ENCODE assay signal across 17 cellular contexts in the genomic region with DNA sequence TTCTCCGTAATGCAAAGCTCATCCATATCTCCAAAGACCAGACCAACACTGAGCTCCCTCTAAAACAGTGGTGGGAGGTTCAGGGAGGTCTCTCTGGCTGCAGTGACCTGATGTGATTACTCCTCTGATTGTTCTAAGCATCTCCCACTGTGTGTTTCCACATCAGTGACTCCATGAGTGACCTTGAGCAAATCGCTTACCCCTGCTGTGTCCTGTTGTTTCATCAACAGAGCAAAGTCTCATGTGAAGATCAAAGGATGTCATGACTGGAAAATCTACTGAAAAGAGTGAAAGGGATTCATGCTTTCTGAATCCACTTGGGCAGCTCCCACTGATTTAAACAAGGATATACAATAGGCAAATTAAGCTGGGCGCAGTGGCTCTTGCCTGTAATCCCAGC.
DNase-seq lines count a peak whose midpoint lies in the region; ATAC-seq, FAIRE-seq and TF ChIP-seq lines count a peak whose summit lies in the region.
"Had no signal": no experiment of that assay in that cellular context is flagged by ENCODE, and none has a peak within 500 bp of the region (broad histone marks: within the 10 kb centered on the region; RNA-seq: fewer than 3 reads in every experiment).

No MANE protein-coding gene starts in this region.

- H3K27ac ChIP-seq in HepG2 (ENCODE audit: extremely low read length, insufficient read depth, low read length) (no peak overlapping the region), right lobe of liver (no peak overlapping the region)

- TF ChIP-seq POLR2A in HepG2 (IDR thresholded peaks at IDR 0.05; ENCODE audit: insufficient read depth in 1 of 2, low read depth in 2 of 2, low read length in 2 of 2) (no peak), right lobe of liver (IDR thresholded peaks at IDR 0.05) (no peak), erythroblast (IDR thresholded peaks at IDR 0.05; ENCODE audit: low read length) (no peak)

- ATAC-seq in HepG2 (peak; percentile 93), right lobe of liver (no peak), mucosa of descending colon (no peak)

- no peak overlapping the region for H3K4me3 ChIP-seq in HepG2 (replicated peaks in 1 of 3; ENCODE audit: insufficient read depth in 1 of 3, low read depth in 2 of 3, low read length in 3 of 3)
- H3K4me3 ChIP-seq in right lobe of liver, result no peak overlapping the region
- no peak overlapping the region for H3K4me3 ChIP-seq in mucosa of descending colon

- peak; percentile 65 for FAIRE-seq in HepG2 (lab: Jason Lieb, UNC)
- FAIRE-seq: G401.6, GM12892, H1 had no signal

- H3K36me3 ChIP-seq in HepG2 (replicated peaks in 1 of 2; ENCODE audit: control insufficient read depth in 1 of 2, insufficient read depth in 2 of 2, low read length in 2 of 2) (no peaks in the 10 kb centered on the region), right lobe of liver (no peaks in the 10 kb centered on the region), mucosa of descending colon (ENCODE audit: low read depth) (no peaks in the 10 kb centered on the region)

- H2AFZ ChIP-seq in HepG2 (ENCODE audit: low read length), result no peak overlapping the region

- intact Hi-C loops in HepG2 (cut with micrococcal nuclease; ENCODE audit: unreplicated experiment) (no loop called here), right lobe of liver (cut with DNase I) (no loop called here), mucosa of descending colon (cut with DNase I, micrococcal nuclease) (no loop called here)

- peak in 1 of 2 experiments; percentile 62; a peak in 2 of 4 replicates for TF ChIP-seq EP300 in HepG2 (IDR thresholded peaks at IDR 0.05; ENCODE audit: low read depth in 2 of 2, low read length in 2 of 2)
- TF ChIP-seq EP300 in HepG2 (CRISPR knock-in tag; IDR thresholded peaks at IDR 0.05; ENCODE audit: borderline replicate concordance), result no peak

- POLR2A ChIA-PET in HepG2 (lab: Yijun Ruan, JAX), result no interaction called here

- BruUV-seq in HepG2 (replicated peaks; lab: Mats Ljungman, UMichigan), result no TSS peak

- DNase-seq in HepG2 (ENCODE audit: low spot score), result peak; percentile 91
- no peak for DNase-seq in right lobe of liver
- peak; percentile 8 for DNase-seq in left kidney (ENCODE audit: low read depth, low spot score)
- DNase-seq in retina, result peak; percentile 74
- no peak for DNase-seq in mucosa of descending colon
- DNase-seq in erythroblast (lab: John Stamatoyannopoulos, UW), result no peak
- DNase-seq: C1 segment of cervical spinal cord; Calu3; CD4-positive, alpha-beta memory T cell; COR-L47; DMS53; DMS79 treated with DMSO at 0.1 percent for 48 hours; H7; HCEC 1CT had no signal

- H3K4me2 ChIP-seq in HepG2 (ENCODE audit: low read depth, low read length), result no peak overlapping the region

- H3K9ac ChIP-seq in HepG2 (ENCODE audit: insufficient read depth, low read depth, low read length), result no peak overlapping the region

- no peaks in the 10 kb centered on the region for H3K79me2 ChIP-seq in HepG2 (ENCODE audit: insufficient read depth, low read length)

- H3K27me3 ChIP-seq in HepG2 (ENCODE audit: control insufficient read depth in 1 of 2, insufficient read depth in 2 of 2, low read length in 2 of 2) (no peaks in the 10 kb centered on the region; a peak in 1 of 5 replicates), right lobe of liver (no peaks in the 10 kb centered on the region)

- WGBS in HepG2 (ENCODE audit: low lambda C conversion rate), result 10% methylated on average over 3 of the region's 3 CpGs
- WGBS in right lobe of liver (ENCODE audit: insufficient coverage, low coverage, low lambda C conversion rate, missing lambda C conversion rate), result 65% methylated on average over 2 of the region's 3 CpGs

- no peaks in the 10 kb centered on the region for H4K20me1 ChIP-seq in HepG2 (ENCODE audit: insufficient read depth, low read length)

- TF ChIP-seq CTCF in HepG2 (CRISPR knock-in tag; IDR thresholded peaks at IDR 0.05) (no peak), right lobe of liver (IDR thresholded peaks at IDR 0.05) (no peak), mucosa of descending colon (IDR thresholded peaks at IDR 0.05) (no peak)

- CTCF ChIA-PET in HepG2 (lab: Yijun Ruan, JAX; ENCODE audit: low intra/inter-chr PET ratio, low total read pairs), result no interaction called here

- TF ChIP-seq RAD21 in HepG2 (CRISPR knock-in tag; IDR thresholded peaks at IDR 0.05), result no peak

- in situ Hi-C loops in HepG2 (cut with HindIII; ENCODE audit: extremely low pct_ligation_motif_present, low pct_unique_long_range_greater_than_20kb), result no loop called here

- H3K4me1 ChIP-seq in HepG2 (ENCODE audit: insufficient read depth, low read length) (peaks cover 14% of the 10 kb centered on the region), right lobe of liver (no peaks in the 10 kb centered on the region), mucosa of descending colon (ENCODE audit: low read depth) (no peaks in the 10 kb centered on the region)

- H3K9me3 ChIP-seq in HepG2 (ENCODE audit: low read length), result no peaks in the 10 kb centered on the region
- no peaks in the 10 kb centered on the region for H3K9me3 ChIP-seq in right lobe of liver
- H3K9me3 ChIP-seq in mucosa of descending colon, result no peaks in the 10 kb centered on the region

TF ChIP-seq in HepG2, 621 proteins besides CTCF, POLR2A, EP300 and RAD21 (continues in another document):
- TF ChIP-seq NFE2L2 (IDR thresholded peaks at IDR 0.05; ENCODE audit: low read length) (no peak), DMAP1 (CRISPR knock-in tag; IDR thresholded peaks at IDR 0.05) (no peak), ZBTB7B (CRISPR knock-in tag; IDR thresholded peaks at IDR 0.05) (0 out of 2 replicates have a peak, but pooled peaks have one; percentile 22), ARNTL (CRISPR knock-in tag; IDR thresholded peaks at IDR 0.05) (no peak), SCMH1 (CRISPR knock-in tag; IDR thresholded peaks at IDR 0.05; ENCODE audit: borderline replicate concordance) (no peak), ZNF296 (CRISPR knock-in tag; conservative IDR thresholded peaks at IDR 0.05) (no peak), ELF1 (CRISPR knock-in tag; IDR thresholded peaks at IDR 0.05) (no peak), KLF6 (CRISPR knock-in tag; IDR thresholded peaks at IDR 0.05) (0 out of 2 replicates have a peak, but pooled peaks have one; percentile 38), ATF6 (CRISPR knock-in tag; conservative IDR thresholded peaks at IDR 0.05) (no peak), KLF12 (CRISPR knock-in tag; IDR thresholded peaks at IDR 0.05; ENCODE audit: borderline replicate concordance) (no peak), BRCA1 (CRISPR knock-in tag; IDR thresholded peaks at IDR 0.05) (no peak), HMG20B (CRISPR knock-in tag; conservative IDR thresholded peaks at IDR 0.05) (no peak), ZBTB42 (CRISPR knock-in tag; IDR thresholded peaks at IDR 0.05) (no peak), ZNF737 (CRISPR knock-in tag; IDR thresholded peaks at IDR 0.05; ENCODE audit: borderline replicate concordance) (no peak), MTA3 (CRISPR knock-in tag; IDR thresholded peaks at IDR 0.05) (no peak), KDM2A (CRISPR knock-in tag; IDR thresholded peaks at IDR 0.05; ENCODE audit: borderline replicate concordance, low read depth) (no peak), FLYWCH1 (CRISPR knock-in tag; IDR thresholded peaks at IDR 0.05) (no peak), KDM3A (CRISPR knock-in tag; IDR thresholded peaks at IDR 0.05; ENCODE audit: low read depth) (no peak), TSC22D2 (CRISPR knock-in tag; IDR thresholded peaks at IDR 0.05; ENCODE audit: borderline replicate concordance) (no peak)
- TF ChIP-seq, protein P1, sequence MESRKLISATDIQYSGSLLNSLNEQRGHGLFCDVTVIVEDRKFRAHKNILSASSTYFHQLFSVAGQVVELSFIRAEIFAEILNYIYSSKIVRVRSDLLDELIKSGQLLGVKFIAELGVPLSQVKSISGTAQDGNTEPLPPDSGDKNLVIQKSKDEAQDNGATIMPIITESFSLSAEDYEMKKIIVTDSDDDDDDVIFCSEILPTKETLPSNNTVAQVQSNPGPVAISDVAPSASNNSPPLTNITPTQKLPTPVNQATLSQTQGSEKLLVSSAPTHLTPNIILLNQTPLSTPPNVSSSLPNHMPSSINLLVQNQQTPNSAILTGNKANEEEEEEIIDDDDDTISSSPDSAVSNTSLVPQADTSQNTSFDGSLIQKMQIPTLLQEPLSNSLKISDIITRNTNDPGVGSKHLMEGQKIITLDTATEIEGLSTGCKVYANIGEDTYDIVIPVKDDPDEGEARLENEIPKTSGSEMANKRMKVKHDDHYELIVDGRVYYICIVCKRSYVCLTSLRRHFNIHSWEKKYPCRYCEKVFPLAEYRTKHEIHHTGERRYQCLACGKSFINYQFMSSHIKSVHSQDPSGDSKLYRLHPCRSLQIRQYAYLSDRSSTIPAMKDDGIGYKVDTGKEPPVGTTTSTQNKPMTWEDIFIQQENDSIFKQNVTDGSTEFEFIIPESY (CRISPR knock-in tag; IDR thresholded peaks at IDR 0.05), result no peak
- TF ChIP-seq, protein P2, sequence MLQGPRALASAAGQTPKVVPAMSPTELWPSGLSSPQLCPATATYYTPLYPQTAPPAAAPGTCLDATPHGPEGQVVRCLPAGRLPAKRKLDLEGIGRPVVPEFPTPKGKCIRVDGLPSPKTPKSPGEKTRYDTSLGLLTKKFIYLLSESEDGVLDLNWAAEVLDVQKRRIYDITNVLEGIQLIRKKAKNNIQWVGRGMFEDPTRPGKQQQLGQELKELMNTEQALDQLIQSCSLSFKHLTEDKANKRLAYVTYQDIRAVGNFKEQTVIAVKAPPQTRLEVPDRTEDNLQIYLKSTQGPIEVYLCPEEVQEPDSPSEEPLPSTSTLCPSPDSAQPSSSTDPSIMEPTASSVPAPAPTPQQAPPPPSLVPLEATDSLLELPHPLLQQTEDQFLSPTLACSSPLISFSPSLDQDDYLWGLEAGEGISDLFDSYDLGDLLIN (CRISPR knock-in tag; IDR thresholded peaks at IDR 0.05; ENCODE audit: borderline replicate concordance), result no peak

Comparison
In these comparisons a context has a peak if more than half of its experiments do, and no peak if none do; other contexts are left out.
1. DNase-seq: peak in HepG2 (single experiment), left kidney (single experiment) and retina (single experiment); none in right lobe of liver (0 of 3), mucosa of descending colon (0 of 3) and erythroblast (0 of 2).